ENCODE assay signal across 1 cellular context in genomic region chr14:69611264-69612013, GRCh38.
TF ChIP-seq lines count a peak whose summit lies in the region.

Gene SUSD6, plus strand, starts transcription at chr14:69611596. Its CDS starts 46,997 bp downstream, at chr14:69658593.

TF ChIP-seq in HepG2, 621 proteins besides CTCF, POLR2A, EP300 and RAD21 (continues in another document):
- TF ChIP-seq ZNF574 (CRISPR knock-in tag; IDR thresholded peaks at IDR 0.05) (peak; percentile 2; the same call in 1 of the 2 replicates), ZNF687 (CRISPR knock-in tag; IDR thresholded peaks at IDR 0.05) (peak; percentile 60), KDM2A (CRISPR knock-in tag; IDR thresholded peaks at IDR 0.05; ENCODE audit: borderline replicate concordance, low read depth) (peak; percentile 49; the same call in 1 of the 2 replicates), SIN3A (IDR thresholded peaks at IDR 0.05; ENCODE audit: borderline replicate concordance, low read depth, low read length) (peak; percentile 71; the same call in 1 of the 2 replicates), MXI1 (IDR thresholded peaks at IDR 0.05; ENCODE audit: borderline replicate concordance, low read depth, low read length) (peak; percentile 52; the same call in 1 of the 3 replicates), ZFP36 (IDR thresholded peaks at IDR 0.05; ENCODE audit: borderline replicate concordance, low read depth, low read length, partially characterized antibody) (no peak), ZFP91 (CRISPR knock-in tag; IDR thresholded peaks at IDR 0.05; ENCODE audit: borderline replicate concordance) (peak; percentile 99), ZMYM3 (CRISPR knock-in tag; IDR thresholded peaks at IDR 0.05) (0 out of 2 replicates have a peak, but pooled peaks have one; percentile 6), TFAP4 (IDR thresholded peaks at IDR 0.05; ENCODE audit: borderline replicate concordance, low read depth) (peak; percentile 88), ZFAT (CRISPR knock-in tag; conservative IDR thresholded peaks at IDR 0.05) (no peak), NR2C2 (CRISPR knock-in tag; IDR thresholded peaks at IDR 0.05; ENCODE audit: borderline replicate concordance) (0 out of 2 replicates have a peak, but pooled peaks have one; percentile 25), TARDBP (CRISPR knock-in tag; IDR thresholded peaks at IDR 0.05) (0 out of 2 replicates have a peak, but pooled peaks have one; percentile 45), USF2 (IDR thresholded peaks at IDR 0.05; ENCODE audit: low read depth, low read length) (no peak), USF2 (CRISPR knock-in tag; IDR thresholded peaks at IDR 0.05; ENCODE audit: borderline replicate concordance) (no peak), TAF1 (CRISPR knock-in tag; IDR thresholded peaks at IDR 0.05) (peak; percentile 17; the same call in 1 of the 2 replicates), GABPB1 (CRISPR knock-in tag; IDR thresholded peaks at IDR 0.05) (peak; percentile 38; the same call in 1 of the 2 replicates), SP1 (IDR thresholded peaks at IDR 0.05) (no peak), SP1 (CRISPR knock-in tag; IDR thresholded peaks at IDR 0.05) (peak; percentile 33; the same call in 1 of the 2 replicates), PATZ1 (CRISPR knock-in tag; IDR thresholded peaks at IDR 0.05) (peak; percentile 71), ZMYM4 (CRISPR knock-in tag; IDR thresholded peaks at IDR 0.05) (peak; percentile 50; the same call in 1 of the 2 replicates), HDAC1 (CRISPR knock-in tag; IDR thresholded peaks at IDR 0.05) (peak; percentile 63; the same call in 1 of the 2 replicates), MTA1 (CRISPR knock-in tag; IDR thresholded peaks at IDR 0.05; ENCODE audit: borderline replicate concordance) (0 out of 2 replicates have a peak, but pooled peaks have one; percentile 15), EZH2 (conservative IDR thresholded peaks at IDR 0.05; ENCODE audit: low read depth, low read length) (no peak), ZNF761 (CRISPR knock-in tag; conservative IDR thresholded peaks at IDR 0.05) (peak; percentile 17; the same call in 1 of the 2 replicates), ISL2 (CRISPR knock-in tag; IDR thresholded peaks at IDR 0.05) (0 out of 2 replicates have a peak, but pooled peaks have one; percentile 8), TFDP1 (CRISPR knock-in tag; IDR thresholded peaks at IDR 0.05; ENCODE audit: borderline replicate concordance) (0 out of 2 replicates have a peak, but pooled peaks have one; percentile 15), ZBTB20 (CRISPR knock-in tag; IDR thresholded peaks at IDR 0.05; ENCODE audit: borderline replicate concordance, low read depth) (no peak), ARNT2 (CRISPR knock-in tag; IDR thresholded peaks at IDR 0.05; ENCODE audit: low read depth) (no peak; the same call in 1 of the 2 replicates), GMEB2 (CRISPR knock-in tag; IDR thresholded peaks at IDR 0.05; ENCODE audit: low read depth) (peak; percentile 21; the same call in 1 of the 2 replicates), ZNF740 (CRISPR knock-in tag; IDR thresholded peaks at IDR 0.05) (peak; percentile 99), ATF2 (CRISPR knock-in tag; IDR thresholded peaks at IDR 0.05) (0 out of 2 replicates have a peak, but pooled peaks have one; percentile 28), ZNF777 (CRISPR knock-in tag; IDR thresholded peaks at IDR 0.05) (0 out of 2 replicates have a peak, but pooled peaks have one; percentile 29), SP5 (CRISPR knock-in tag; IDR thresholded peaks at IDR 0.05; ENCODE audit: borderline replicate concordance, low read depth) (peak; percentile 49; the same call in 1 of the 2 replicates), ZNF44 (CRISPR knock-in tag; IDR thresholded peaks at IDR 0.05) (no peak)
